In the genomic region with DNA sequence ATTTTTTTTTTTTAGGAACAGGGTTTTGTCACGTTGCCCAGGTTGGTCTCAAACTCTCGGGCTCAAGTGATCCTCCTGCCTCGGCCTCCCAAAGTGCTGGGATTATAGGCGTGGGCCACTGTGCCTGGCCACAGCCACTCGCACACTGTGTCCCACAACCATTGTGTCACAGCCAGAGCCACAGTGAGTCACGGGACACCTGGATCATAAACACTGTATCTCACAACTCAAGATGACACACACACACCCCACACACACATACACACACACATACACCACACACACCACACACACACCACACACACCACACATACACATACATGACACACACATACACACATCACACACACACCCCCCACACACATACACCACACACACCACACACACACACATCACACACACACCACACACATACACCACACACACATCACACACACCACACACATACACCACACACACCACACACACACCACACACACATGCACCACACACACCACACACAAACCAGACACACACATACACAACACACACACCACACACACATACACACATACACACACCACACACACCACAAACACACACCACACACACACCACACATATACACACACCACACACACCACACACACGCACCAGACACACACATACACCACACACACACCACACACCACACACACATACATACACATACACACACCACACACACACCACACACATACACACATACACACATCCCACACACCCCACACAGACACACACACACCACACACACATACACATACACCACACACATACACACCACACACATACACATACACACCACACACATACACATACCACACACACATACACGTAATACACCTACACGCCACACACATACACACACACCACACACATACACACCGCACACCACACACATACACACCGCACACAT, we compare ENCODE assay signal across 20 cellular contexts. TPM values are rescaled to one million over a fixed set of nuclear protein-coding genes. Genes with fewer than 3 reads are reported as not detected.
DNase-seq lines count a peak whose midpoint lies in the region; ATAC-seq, FAIRE-seq and TF ChIP-seq lines count a peak whose summit lies in the region.
"Had no signal": no experiment of that assay in that cellular context is flagged by ENCODE, and none has a peak within 500 bp of the region (broad histone marks: within the 10 kb centered on the region; RNA-seq: fewer than 3 reads in every experiment).

No MANE protein-coding gene starts in this region.

- no peaks in the 10 kb centered on the region for H3K9me3 Mint-ChIP-seq in stimulated activated effector memory CD8-positive, alpha-beta T cell treated with anti-CD3 and anti-CD28 coated beads, Interleukin-12 subunit alpha, Interleukin-12 subunit beta, amount 100 ng/mL, for 72 hours
- H3K9me3 Mint-ChIP-seq: HFFc6 had no signal

- H3K27me3 ChIP-seq in uterus = no peaks in the 10 kb centered on the region

- intact Hi-C loops in uterus (cut with DNase I; ENCODE audit: low total_unique reads) = no loop called here

- peaks cover 5% of the 10 kb centered on the region for H3K4me1 Mint-ChIP-seq in stimulated activated effector memory CD8-positive, alpha-beta T cell treated with anti-CD3 and anti-CD28 coated beads, Interleukin-12 subunit alpha, Interleukin-12 subunit beta, amount 100 ng/mL, for 72 hours

- ATAC-seq in stimulated activated effector memory CD8-positive, alpha-beta T cell treated with anti-CD3 and anti-CD28 coated beads, Interleukin-12 subunit alpha, Interleukin-12 subunit beta, amount 100 ng/mL, for 72 hours = peak; percentile 55
- ATAC-seq: SK-N-SH treated with all-trans-retinoic acid at 6 μM for 48 hours had no signal

- H3K36me3 Mint-ChIP-seq in stimulated activated effector memory CD8-positive, alpha-beta T cell treated with anti-CD3 and anti-CD28 coated beads, Interleukin-12 subunit alpha, Interleukin-12 subunit beta, amount 100 ng/mL, for 72 hours = no peaks in the 10 kb centered on the region

- H3K27ac Mint-ChIP-seq in stimulated activated effector memory CD8-positive, alpha-beta T cell treated with anti-CD3 and anti-CD28 coated beads, Interleukin-12 subunit alpha, Interleukin-12 subunit beta, amount 100 ng/mL, for 72 hours = no peak overlapping the region
- H3K27ac Mint-ChIP-seq: HFFc6 had no signal

- TF ChIP-seq POLR2A in uterus (IDR thresholded peaks at IDR 0.05) = no peak

- H3K27ac ChIP-seq in uterus = no peak overlapping the region
- H3K27ac ChIP-seq: C4-2B had no signal

- H3K4me1 ChIP-seq in uterus = no peaks in the 10 kb centered on the region

- FAIRE-seq in GM19239 (lab: Jason Lieb, UNC) = peak; percentile 64
- FAIRE-seq in HTR-8/SVneo (lab: Jason Lieb, UNC) = peak; percentile 100

- DNase-seq in GM19239 (ENCODE audit: insufficient read length, low spot score) (no peak), HTR-8/SVneo (ENCODE audit: insufficient read length, low spot score) (no peak), ecto neural progenitor cell (ENCODE audit: low spot score) (peak; percentile 34), uterus (no peak), middle frontal gyrus (ENCODE audit: extremely low spot score, low spot score) (no peak), NCI-H524 (lab: John Stamatoyannopoulos, UW) (no peak), SIG-M5 treated with dmso at 0.1 percent for 504 hours (lab: John Stamatoyannopoulos, UW; ENCODE audit: unreplicated experiment) (no peak)
- no peak for DNase-seq in stimulated activated effector memory CD8-positive, alpha-beta T cell treated with anti-CD3 and anti-CD28 coated beads, Interleukin-12 subunit alpha, Interleukin-12 subunit beta, amount 100 ng/mL, for 72 hours (ENCODE audit: low spot score in 2 of 2)
- DNase-seq: DMS79 treated with DMSO at 0.1 percent for 48 hours, GOT3, HFFc6, NCI-H1105 treated with DMSO at 0.1 percent for 48 hours, NCI-H1694, NCI-H510A, SHP77 treated with DMSO at 0.1 percent for 48 hours had no signal

- no peaks in the 10 kb centered on the region for H3K9me3 ChIP-seq in uterus

- TF ChIP-seq CTCF in uterus (IDR thresholded peaks at IDR 0.05) = no peak

- H3K4me3 ChIP-seq in uterus = no peak overlapping the region

- H3K4me3 Mint-ChIP-seq in stimulated activated effector memory CD8-positive, alpha-beta T cell treated with anti-CD3 and anti-CD28 coated beads, Interleukin-12 subunit alpha, Interleukin-12 subunit beta, amount 100 ng/mL, for 72 hours = no peak overlapping the region
- H3K4me3 Mint-ChIP-seq: HFFc6 had no signal

- no peaks in the 10 kb centered on the region for H3K36me3 ChIP-seq in uterus

RNA-seq across cellular contexts. Expression of a gene that starts 16.2 kb away (rescaled TPM):
- 1 to 10 TPM in 1 of 4 donors, not detected in 3; 1.1 TPM for total RNA-seq in uterus
- total RNA-seq: HFFc6; HT1080; RPMI7951; T-helper 1 cell treated with Interleukin-12 subunit alpha and Interleukin-12 subunit beta and Interleukin-4 antibody, amounts not matched to agents 30 ng/mL and 1 ng/mL, for 36 hours had no signal

RNA-seq across cellular contexts. Expression of a gene that starts 29.2 kb away (rescaled TPM):
- 100 to 1,000 TPM in 3 of 4 donors, 10 to 100 TPM in 1; 65.3 to 228 (median 155) TPM for total RNA-seq in uterus

RNA-seq across cellular contexts. Expression of a gene that starts 29.7 kb away (rescaled TPM):
- total RNA-seq in uterus = 1 to 10 TPM in 1 of 4 donors, under 1 TPM in 1, not detected in 2; 0.48 to 4.4 TPM
- total RNA-seq: T-helper 1 cell treated with Interleukin-12 subunit alpha and Interleukin-12 subunit beta and Interleukin-4 antibody, amounts not matched to agents 30 ng/mL and 1 ng/mL, for 36 hours had no signal

RNA-seq across cellular contexts. Expression of a gene that starts 41.0 kb away (rescaled TPM):
- 10 to 100 TPM in 1 of 4 donors, 1 to 10 TPM in 2, under 1 TPM in 1; 0.88 to 14.8 (median 6.3) TPM for total RNA-seq in uterus

RNA-seq across cellular contexts. Expression of a gene that starts 45.5 kb away (rescaled TPM):
- total RNA-seq in uterus = 10 to 100 TPM in 3 of 4 donors, 1 to 10 TPM in 1; 1.0 to 19.0 (median 13.2) TPM
- total RNA-seq: HT1080; T-helper 1 cell treated with Interleukin-12 subunit alpha and Interleukin-12 subunit beta and Interleukin-4 antibody, amounts not matched to agents 30 ng/mL and 1 ng/mL, for 36 hours had no signal
